8 cellular contexts compared by ENCODE assay signal in genomic region chr17:31558748-31559646, GRCh38.
DNase-seq lines count a peak whose midpoint lies in the region; ATAC-seq and TF ChIP-seq lines count a peak whose summit lies in the region.

No MANE protein-coding gene starts in this region.

- peak overlapping the region in 6 of 7 donors; percentile 48 to 80 (median 65) for H3K27ac Mint-ChIP-seq in CD14-positive monocyte

- TF ChIP-seq CTCF in CD14-positive monocyte (IDR thresholded peaks at IDR 0.05): peak; percentile 88
- peak; percentile 60 for TF ChIP-seq CTCF in NB4 (IDR thresholded peaks at IDR 0.05; ENCODE audit: low read depth, low read length)
- TF ChIP-seq CTCF in astrocyte of the spinal cord (IDR thresholded peaks at IDR 0.05; ENCODE audit: low read depth, low read length): peak; percentile 64

- peaks cover 5 to 11% (median 6%) of the 10 kb centered on the region in 3 donors for H3K27me3 Mint-ChIP-seq in CD14-positive monocyte (ENCODE audit: low read depth in 3 of 3)

- H3K9me3 Mint-ChIP-seq in CD14-positive monocyte: no peaks in the 10 kb centered on the region

- H3K4me3 ChIP-seq in NB4 (ENCODE audit: low read depth, low read length): peak overlapping the region; percentile 42
- H3K4me3 ChIP-seq in astrocyte of the spinal cord (ENCODE audit: low read depth, low read length): peak overlapping the region; percentile 78

- DNase-seq in CD14-positive monocyte (ENCODE audit: low spot score) (peak; percentile 78), NB4 (ENCODE audit: low read depth) (peak; percentile 86), T-helper 22 cell (ENCODE audit: low read depth) (peak; percentile 33), astrocyte of the spinal cord (ENCODE audit: low read depth, low spot score) (peak; percentile 78), hypothalamus (lab: John Stamatoyannopoulos, UW) (peak in 48 of 51 donors; percentile 13 to 90 (median 66)), retina (peak; percentile 85)

- H3K36me3 Mint-ChIP-seq in CD14-positive monocyte: peaks cover 3 to 9% of the 10 kb centered on the region in 2 donors

- TF ChIP-seq POLR2A in NB4 (IDR thresholded peaks at IDR 0.05; ENCODE audit: extremely low read depth, insufficient read length): peak; percentile 49

- H3K4me3 Mint-ChIP-seq in CD14-positive monocyte: peak overlapping the region; percentile 66 to 80

- H3K4me1 Mint-ChIP-seq in CD14-positive monocyte: peaks cover 37% of the 10 kb centered on the region

- intact Hi-C loops in CD14-positive monocyte (cut with micrococcal nuclease): loop anchor here in 1 of 2 donors (2.0 to 5.0 kb wide), 3 partner anchors 38 to 283 kb away; no protein-coding TSS in a partner anchor

- peak; percentile 78 for ATAC-seq in GM19463 (IDR thresholded peaks at IDR 0.05; ENCODE audit: unreplicated experiment)
- ATAC-seq in GM18517 (IDR thresholded peaks at IDR 0.05; ENCODE audit: unreplicated experiment): no peak

- in situ Hi-C loops in astrocyte of the spinal cord (cut with HindIII; ENCODE audit: low sequenced_read_pairs): no loop called here

Comparison
In these comparisons a context has a peak if more than half of its experiments do, and no peak if none do; other contexts are left out.
1. DNase-seq: peak in every context shown above with its lines; median percentile 86 in NB4; 85 in retina; 78 in CD14-positive monocyte; 78 in astrocyte of the spinal cord; 66 in hypothalamus; 33 in T-helper 22 cell.